ENCODE assay signal across 26 cellular contexts in the genomic region with DNA sequence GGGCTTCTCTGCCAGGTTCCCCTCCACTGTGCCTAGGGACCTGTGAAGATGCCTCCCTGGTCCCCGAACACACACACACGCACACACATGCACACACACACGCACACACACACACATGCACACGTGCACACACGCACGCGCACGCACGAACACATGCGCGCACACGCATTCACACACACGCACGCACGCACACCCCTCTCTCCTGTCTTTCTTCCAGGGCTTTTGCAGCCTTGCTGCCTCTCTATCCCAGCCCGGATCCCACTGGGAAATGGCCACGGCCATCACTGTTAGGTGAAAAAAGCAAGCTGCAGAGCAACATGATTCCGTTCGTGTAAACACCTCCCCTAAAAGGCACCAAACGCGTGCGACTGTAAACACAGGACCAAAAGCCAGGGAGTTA. TPM values are rescaled to one million over a fixed set of nuclear protein-coding genes. Genes with fewer than 3 reads are reported as not detected.
DNase-seq lines count a peak whose midpoint lies in the region; FAIRE-seq and TF ChIP-seq lines count a peak whose summit lies in the region.
"Had no signal": no experiment of that assay in that cellular context is flagged by ENCODE, and none has a peak within 500 bp of the region (broad histone marks: within the 10 kb centered on the region; RNA-seq: fewer than 3 reads in every experiment).

No MANE protein-coding gene starts in this region.

- H3K27me3 ChIP-seq in mesenchymal stem cell (ENCODE audit: control insufficient read depth in 1 of 2, insufficient read depth in 1 of 2, low read length in 2 of 2) (peaks cover 0 to 3% of the 10 kb centered on the region in 2 experiments), MM.1S (replicated peaks; ENCODE audit: insufficient read depth, low read length) (peaks cover 24% of the 10 kb centered on the region)
- H3K27me3 ChIP-seq: BLaER1 treated with 17β-estradiol and CSF1 and Interleukin-3, amounts not matched to agents 10 nM and 100 nM; SJSA1 had no signal

- WGBS in mesenchymal stem cell: 80% methylated on average over 19 of the region's 22 CpGs

- H3K27ac ChIP-seq in mesenchymal stem cell (ENCODE audit: low read length, poor library complexity, severe bottlenecking) (no peak overlapping the region), MM.1S (ENCODE audit: low read length) (no peak overlapping the region)
- H3K27ac ChIP-seq: 22Rv1; BLaER1 treated with 17β-estradiol and CSF1 and Interleukin-3, amounts not matched to agents 10 nM and 100 nM; SJSA1 had no signal

- FAIRE-seq in urothelium cell line (lab: Jason Lieb, UNC): peak; percentile 71
- FAIRE-seq: GM12891, RCC 7860 had no signal

- peaks cover 0 to 4% of the 10 kb centered on the region in 2 experiments for H3K36me3 ChIP-seq in mesenchymal stem cell (ENCODE audit: control insufficient read depth in 1 of 2, insufficient read depth in 2 of 2, low read depth in 1 of 2, low read length in 2 of 2)
- H3K36me3 ChIP-seq in MM.1S (replicated peaks; ENCODE audit: insufficient read depth, low read length): no peaks in the 10 kb centered on the region
- H3K36me3 ChIP-seq: BLaER1 treated with 17β-estradiol and CSF1 and Interleukin-3, amounts not matched to agents 10 nM and 100 nM; SJSA1 had no signal

- H3K4me1 ChIP-seq in mesenchymal stem cell (ENCODE audit: control insufficient read depth, insufficient read depth, low read depth, low read length): no peaks in the 10 kb centered on the region
- H3K4me1 ChIP-seq in MM.1S (ENCODE audit: low read length): no peaks in the 10 kb centered on the region
- H3K4me1 ChIP-seq: BLaER1 treated with 17β-estradiol and CSF1 and Interleukin-3, amounts not matched to agents 10 nM and 100 nM; Caco-2; SJSA1 had no signal

- H2AK5ac ChIP-seq in mesenchymal stem cell (ENCODE audit: low read length, severe bottlenecking): no peak overlapping the region

- H3K27ac Mint-ChIP-seq in brain: peak overlapping the region; percentile 25 to 94 (median 67)
- H3K27ac Mint-ChIP-seq: CD4-positive, alpha-beta memory T cell had no signal

- H3K4me2 ChIP-seq in mesenchymal stem cell (ENCODE audit: low read length, poor library complexity, severe bottlenecking): no peak overlapping the region
- H3K4me2 ChIP-seq in MM.1S (ENCODE audit: low read depth, low read length): no peak overlapping the region
- H3K4me2 ChIP-seq: BLaER1 treated with 17β-estradiol and CSF1 and Interleukin-3, amounts not matched to agents 10 nM and 100 nM had no signal

- no peaks in the 10 kb centered on the region for H3K79me2 ChIP-seq in MM.1S (ENCODE audit: low read length)

- no peak overlapping the region for H4K8ac ChIP-seq in mesenchymal stem cell (ENCODE audit: low read length)

- peaks cover 63% of the 10 kb centered on the region for H3K4me1 Mint-ChIP-seq in brain
- H3K4me1 Mint-ChIP-seq: CD4-positive, alpha-beta memory T cell had no signal

- H3K9me3 ChIP-seq in mesenchymal stem cell (ENCODE audit: control insufficient read depth, low read length) (no peaks in the 10 kb centered on the region), MM.1S (replicated peaks; ENCODE audit: insufficient read depth, low read length) (no peaks in the 10 kb centered on the region)
- H3K9me3 ChIP-seq: BLaER1 treated with 17β-estradiol and CSF1 and Interleukin-3, amounts not matched to agents 10 nM and 100 nM; Caco-2; SJSA1 had no signal

- peak overlapping the region in 3 of 5 experiments; percentile 4 to 50 (median 17) for H3K4me3 Mint-ChIP-seq in brain
- H3K4me3 Mint-ChIP-seq: CD4-positive, alpha-beta memory T cell had no signal

- H2AFZ ChIP-seq in mesenchymal stem cell (ENCODE audit: low read depth, low read length): no peak overlapping the region
- no peak overlapping the region for H2AFZ ChIP-seq in MM.1S (ENCODE audit: low read length)

- no peak overlapping the region for H3K14ac ChIP-seq in mesenchymal stem cell (ENCODE audit: low read length in 2 of 2)

- H4K91ac ChIP-seq in mesenchymal stem cell (ENCODE audit: low read length): peak overlapping the region; percentile 47

- no peak overlapping the region for H3K4ac ChIP-seq in mesenchymal stem cell (ENCODE audit: low read depth in 1 of 2, low read length in 2 of 2)

- H3K9ac ChIP-seq in mesenchymal stem cell (ENCODE audit: low read length) (no peak overlapping the region), MM.1S (ENCODE audit: low read length) (no peak overlapping the region)
- H3K9ac ChIP-seq: BLaER1 treated with 17β-estradiol and CSF1 and Interleukin-3, amounts not matched to agents 10 nM and 100 nM had no signal

- no peaks in the 10 kb centered on the region for H3K36me3 Mint-ChIP-seq in brain
- H3K36me3 Mint-ChIP-seq: CD4-positive, alpha-beta memory T cell had no signal

- no peaks in the 10 kb centered on the region for H3K9me2 ChIP-seq in MM.1S (replicated peaks; ENCODE audit: insufficient read depth, low read length)

- no peaks in the 10 kb centered on the region for H3K9me3 Mint-ChIP-seq in brain

- no peaks in the 10 kb centered on the region for H3K79me1 ChIP-seq in mesenchymal stem cell (replicated peaks; ENCODE audit: low read length, poor library complexity, severe bottlenecking)

- no peak overlapping the region for H2BK12ac ChIP-seq in mesenchymal stem cell (ENCODE audit: low read length in 2 of 2)

- H3K23ac ChIP-seq in mesenchymal stem cell (ENCODE audit: low read length in 2 of 2): no peak overlapping the region

- no peaks in the 10 kb centered on the region for H3F3A ChIP-seq in MM.1S (ENCODE audit: insufficient read depth, low read length)

- H2BK15ac ChIP-seq in mesenchymal stem cell (ENCODE audit: low read depth, poor library complexity, severe bottlenecking): no peak overlapping the region

- no peaks in the 10 kb centered on the region for H4K20me1 ChIP-seq in MM.1S (ENCODE audit: insufficient read depth, low read length)
- H4K20me1 ChIP-seq: BLaER1 treated with 17β-estradiol and CSF1 and Interleukin-3, amounts not matched to agents 10 nM and 100 nM had no signal

- no peak overlapping the region for H3K18ac ChIP-seq in mesenchymal stem cell (ENCODE audit: low read depth in 1 of 2, low read length in 2 of 2)

- no peak overlapping the region for H2BK120ac ChIP-seq in mesenchymal stem cell (ENCODE audit: low read depth, low read length)

- peaks cover 3% of the 10 kb centered on the region for H3K27me3 Mint-ChIP-seq in brain

- H3K4me3 ChIP-seq in mesenchymal stem cell (ENCODE audit: insufficient read depth in 1 of 2, low read depth in 1 of 2, low read length in 2 of 2) (peak overlapping the region in 1 of 2 experiments; percentile 36), MM.1S (ENCODE audit: low read length) (no peak overlapping the region)
- H3K4me3 ChIP-seq: BLaER1 treated with 17β-estradiol and CSF1 and Interleukin-3, amounts not matched to agents 10 nM and 100 nM; SJSA1 had no signal

- no peak overlapping the region for H2BK5ac ChIP-seq in mesenchymal stem cell (ENCODE audit: low read depth, low read length, poor library complexity, severe bottlenecking)

- TF ChIP-seq CTCF in brain (conservative IDR thresholded peaks at IDR 0.05) (no peak), MM.1S (IDR thresholded peaks at IDR 0.05; ENCODE audit: low read length) (no peak)

- peak; percentile 19 for DNase-seq in NCI-H2171 treated with DMSO at 0.1 percent for 48 hours (lab: John Stamatoyannopoulos, UW)
- no peak for DNase-seq in NCI-H2171 (lab: John Stamatoyannopoulos, UW)
- DNase-seq in mesenchymal stem cell: no peak
- DNase-seq in urothelium cell line (ENCODE audit: low spot score): no peak
- DNase-seq in MM.1S: no peak
- DNase-seq in epidermal melanocyte (ENCODE audit: insufficient read length, low spot score): no peak
- no peak for DNase-seq in mucosa of gallbladder (ENCODE audit: low spot score)
- DNase-seq: ACHN; Caco-2; CD4-positive, alpha-beta memory T cell; DND-41; HCEC 1CT; Kasumi-1; NCI-H1048; NCI-H1436; NCI-H187 treated with DMSO at 0.1 percent for 48 hours; NCI-H446; NCI-H526; OCI-M1 had no signal

RNA-seq across cellular contexts. Expression of gene NKAIN1, which starts 39.8 kb away (rescaled TPM):
- 21.1 TPM for polyA plus RNA-seq in brain (ENCODE audit: insufficient read depth, low read depth, low replicate concordance)
- polyA plus RNA-seq in mesenchymal stem cell (2013, experiment 1 of 2): 0.01 TPM
- 0.04 TPM for polyA plus RNA-seq in mesenchymal stem cell (2013, experiment 2 of 2)
- 0.14 TPM for total RNA-seq in mucosa of gallbladder
- total RNA-seq: Caco-2; CD4-positive, alpha-beta memory T cell; MCF 10A had no signal
- polyA plus RNA-seq: CD4-positive, alpha-beta memory T cell had no signal
